16 cellular contexts compared by ENCODE assay signal in genomic region chr7:157903715-157904114, GRCh38.
"Had no signal": no experiment of that assay in that cellular context is flagged by ENCODE, and none has a peak within 500 bp of the region (broad histone marks: within the 10 kb centered on the region; RNA-seq: fewer than 3 reads in every experiment).

No MANE protein-coding gene starts in this region.

- DNase-seq: activated CD4-positive, alpha-beta memory T cell treated with anti-CD3 and anti-CD28 coated beads for 36 hours; activated CD4-positive, CD25-positive, alpha-beta regulatory T cell treated with anti-CD3 and anti-CD28 coated beads, Interleukin-2, amount 50 U/mL, for 72 hours; activated naive CD4-positive, alpha-beta T cell; activated T-cell treated with anti-CD3 and anti-CD28 coated beads, Interleukin-2, amount 50 U/mL, for 48 hours; cortex of kidney; effector memory CD4-positive, alpha-beta T cell; left cardiac atrium; pancreas; small intestine; SW 1271; transverse colon had no signal

- H3K36me3 ChIP-seq: cardiac muscle cell, gastroesophageal sphincter, pancreas, right atrium auricular region, transverse colon had no signal

- H3K27me3 ChIP-seq: cardiac muscle cell, gastroesophageal sphincter, pancreas, right atrium auricular region, transverse colon had no signal

- H3K4me1 ChIP-seq: gastroesophageal sphincter, pancreas, right atrium auricular region, transverse colon had no signal

- H3K4me3 ChIP-seq: cardiac muscle cell, gastroesophageal sphincter, pancreas, right atrium auricular region, transverse colon had no signal

- H3K9me3 ChIP-seq: gastroesophageal sphincter, pancreas, right atrium auricular region, transverse colon had no signal

- H3K27ac ChIP-seq: cardiac muscle cell, epithelial cell of prostate, gastroesophageal sphincter, pancreas, right atrium auricular region, transverse colon had no signal

- FAIRE-seq: astrocyte, pancreas, small intestine had no signal
